In genomic region chr1:207455183-207455754, GRCh38 we compare ENCODE assay signal across 1 cellular context.
TF ChIP-seq lines count a peak whose summit lies in the region.

No MANE protein-coding gene starts in this region.

TF ChIP-seq in WTC11, 78 proteins besides CTCF, POLR2A, EP300 and RAD21 (continued from another document):
- TF ChIP-seq KAT7 (CRISPR knock-in tag; IDR thresholded peaks at IDR 0.05; ENCODE audit: borderline replicate concordance) (no peak), E2F5 (CRISPR knock-in tag; IDR thresholded peaks at IDR 0.05) (no peak), FOXP4 (CRISPR knock-in tag; IDR thresholded peaks at IDR 0.05) (no peak)
